Comparison of ENCODE assay signal across 23 cellular contexts in the genomic region with DNA sequence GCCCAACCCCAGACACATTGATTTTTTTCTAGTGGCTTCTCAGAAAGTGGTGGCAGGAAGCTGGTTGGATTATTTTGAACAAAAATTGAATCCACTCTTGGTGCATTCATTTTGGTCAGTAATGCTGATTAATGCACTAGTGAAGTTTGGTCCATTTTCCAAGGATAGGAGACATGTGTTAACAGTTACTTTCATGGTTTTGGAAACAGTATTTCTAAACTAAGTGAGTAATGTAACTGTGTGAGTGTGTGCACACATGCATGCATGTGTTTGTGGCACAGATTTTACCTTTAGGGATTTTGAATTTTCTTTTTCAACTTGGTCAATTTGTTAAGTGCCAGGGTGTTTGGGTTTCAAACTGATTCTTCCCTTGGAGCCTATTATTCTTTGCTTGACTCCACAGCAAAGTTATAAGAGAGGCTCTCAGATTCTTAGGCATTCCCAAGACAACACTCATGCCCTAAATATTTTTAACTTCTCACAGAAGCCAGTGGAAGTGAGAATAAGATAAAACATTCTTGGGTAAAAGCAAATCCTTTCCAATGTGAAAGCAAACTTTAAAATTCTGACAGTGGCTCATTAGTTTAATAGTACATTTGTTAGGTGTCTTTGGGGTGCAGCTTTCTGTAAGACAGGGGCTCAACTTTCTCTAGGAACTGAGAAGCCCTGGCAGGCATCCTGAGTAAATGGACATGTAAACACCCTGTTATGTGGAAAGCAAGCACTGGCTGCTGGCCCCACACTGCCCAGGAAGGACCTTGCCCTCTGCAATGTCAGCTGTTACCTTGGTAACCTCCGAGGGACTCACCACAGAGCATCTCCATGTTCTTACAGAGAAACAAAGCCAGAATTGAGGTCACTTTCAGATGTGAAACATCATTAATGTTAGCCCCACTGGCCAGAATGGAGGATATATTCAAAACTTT.
DNase-seq lines count a peak whose midpoint lies in the region; FAIRE-seq and TF ChIP-seq lines count a peak whose summit lies in the region.
"Had no signal": no experiment of that assay in that cellular context is flagged by ENCODE, and none has a peak within 500 bp of the region (broad histone marks: within the 10 kb centered on the region; RNA-seq: fewer than 3 reads in every experiment).

No MANE protein-coding gene starts in this region.

- no peaks in the 10 kb centered on the region for H3K36me3 ChIP-seq in MG63
- no peaks in the 10 kb centered on the region for H3K36me3 ChIP-seq in osteoblast (ENCODE audit: insufficient read depth, low read length)
- H3K36me3 ChIP-seq: BLaER1 treated with 17β-estradiol and CSF1 and Interleukin-3, amounts not matched to agents 10 nM and 100 nM; tibial artery had no signal

- H3K27me3 ChIP-seq in MG63 (no peaks in the 10 kb centered on the region), osteoblast (ENCODE audit: insufficient read depth, low read length) (no peaks in the 10 kb centered on the region)
- H3K27me3 ChIP-seq: BLaER1 treated with 17β-estradiol and CSF1 and Interleukin-3, amounts not matched to agents 10 nM and 100 nM; foreskin keratinocyte; tibial artery had no signal

- H3K4me1 ChIP-seq in osteoblast (ENCODE audit: insufficient read depth, low read length) = peaks cover 5% of the 10 kb centered on the region
- H3K4me1 ChIP-seq: BLaER1 treated with 17β-estradiol and CSF1 and Interleukin-3, amounts not matched to agents 10 nM and 100 nM; foreskin keratinocyte; psoas muscle; tibial artery had no signal

- peak overlapping the region; percentile 11 for H3K27ac ChIP-seq in osteoblast (ENCODE audit: low read depth, low read length)
- H3K27ac ChIP-seq: BLaER1 treated with 17β-estradiol and CSF1 and Interleukin-3, amounts not matched to agents 10 nM and 100 nM; dorsolateral prefrontal cortex; foreskin keratinocyte; psoas muscle; tibial artery had no signal

- H3K9me3 ChIP-seq in MG63 = no peaks in the 10 kb centered on the region
- no peaks in the 10 kb centered on the region for H3K9me3 ChIP-seq in osteoblast (ENCODE audit: low read depth, low read length)
- H3K9me3 ChIP-seq: BLaER1 treated with 17β-estradiol and CSF1 and Interleukin-3, amounts not matched to agents 10 nM and 100 nM; psoas muscle; tibial artery had no signal

- DNase-seq in MG63 (peak; percentile 43), fibroblast of the aortic adventitia (ENCODE audit: low read depth) (peak; percentile 15), osteoblast (ENCODE audit: insufficient read length, low spot score, missing footprints) (peak; percentile 65), osteocyte (ENCODE audit: extremely low spot score, unreplicated experiment) (no peak), chondrocyte (ENCODE audit: low spot score) (no peak), inferior parietal cortex (ENCODE audit: extremely low spot score) (no peak)
- DNase-seq in activated CD4-positive, alpha-beta T cell treated with anti-CD3 and anti-CD28 coated beads for 48 hours = no peak
- DNase-seq: activated CD4-positive, alpha-beta T cell treated with anti-CD3 and anti-CD28 coated beads, Interleukin-2, amount 50 U/mL, for 1 hour; activated T-cell treated with anti-CD3 and anti-CD28 coated beads, Interleukin-2, amount 50 U/mL, for 72 hours; amygdala; dorsolateral prefrontal cortex; foreskin keratinocyte; immature natural killer cell; Kasumi-1; NCI-H1694 treated with DMSO at 0.1 percent for 48 hours; NCI-H774; psoas muscle; stimulated activated CD4-positive, alpha-beta T cell treated with anti-CD3 and anti-CD28 coated beads, Interleukin-1b, Interleukin-23, amount 100 ng/mL, for 48 hours; stimulated activated CD8-positive, alpha-beta memory T cell treated with anti-CD3 and anti-CD28 coated beads, Interleukin-4, amount 100 ng/mL, for 48 hours; T1000; tibial artery had no signal

- H3K4me2 ChIP-seq in osteoblast (ENCODE audit: insufficient read depth, low read length) = peak overlapping the region; percentile 37
- H3K4me2 ChIP-seq: BLaER1 treated with 17β-estradiol and CSF1 and Interleukin-3, amounts not matched to agents 10 nM and 100 nM had no signal

- peak; percentile 100 for FAIRE-seq in G401.6 (lab: Jason Lieb, UNC)

- H3K27me3 Mint-ChIP-seq in osteocyte (ENCODE audit: unreplicated experiment) (peaks cover 30% of the 10 kb centered on the region), chondrocyte (ENCODE audit: low read depth) (peaks cover 11% of the 10 kb centered on the region)

- TF ChIP-seq CTCF in fibroblast of the aortic adventitia (IDR thresholded peaks at IDR 0.05; ENCODE audit: insufficient read depth, low read length) = no peak
- no peak for TF ChIP-seq CTCF in osteoblast (IDR thresholded peaks at IDR 0.05; ENCODE audit: extremely low read depth, low read depth, low read length)
- TF ChIP-seq CTCF in osteocyte (IDR thresholded peaks at IDR 0.05) = no peak
- no peak for TF ChIP-seq CTCF in chondrocyte (IDR thresholded peaks at IDR 0.05)

- no peaks in the 10 kb centered on the region for H3K4me1 Mint-ChIP-seq in osteocyte (ENCODE audit: unreplicated experiment)
- peaks cover 4% of the 10 kb centered on the region for H3K4me1 Mint-ChIP-seq in chondrocyte (ENCODE audit: low read depth)
- H3K4me1 Mint-ChIP-seq: immature natural killer cell had no signal

- H3K4me3 ChIP-seq in MG63 (no peak overlapping the region), fibroblast of the aortic adventitia (ENCODE audit: low read depth, low read length) (no peak overlapping the region), osteoblast (ENCODE audit: insufficient read depth, low read length) (no peak overlapping the region)
- H3K4me3 ChIP-seq: BLaER1 treated with 17β-estradiol and CSF1 and Interleukin-3, amounts not matched to agents 10 nM and 100 nM; dorsolateral prefrontal cortex; psoas muscle; tibial artery had no signal

- H3K79me2 ChIP-seq in osteoblast (ENCODE audit: insufficient read depth, low read length) = no peaks in the 10 kb centered on the region

- no peaks in the 10 kb centered on the region for H3K9me3 Mint-ChIP-seq in osteocyte (ENCODE audit: unreplicated experiment)
- no peaks in the 10 kb centered on the region for H3K9me3 Mint-ChIP-seq in chondrocyte (ENCODE audit: low read depth)
- H3K9me3 Mint-ChIP-seq: activated T-cell treated with anti-CD3 and anti-CD28 coated beads, Interleukin-2, amount 50 U/mL, for 72 hours; immature natural killer cell had no signal

- H3K4me3 Mint-ChIP-seq in osteocyte (ENCODE audit: unreplicated experiment) = no peak overlapping the region
- H3K4me3 Mint-ChIP-seq in chondrocyte (ENCODE audit: unreplicated experiment) = no peak overlapping the region
- H3K4me3 Mint-ChIP-seq: activated T-cell treated with anti-CD3 and anti-CD28 coated beads, Interleukin-2, amount 50 U/mL, for 72 hours; immature natural killer cell had no signal

- H3K36me3 Mint-ChIP-seq in osteocyte (ENCODE audit: unreplicated experiment) (no peaks in the 10 kb centered on the region), chondrocyte (ENCODE audit: low read depth) (no peaks in the 10 kb centered on the region)
- H3K36me3 Mint-ChIP-seq: immature natural killer cell had no signal

- no peaks in the 10 kb centered on the region for H4K20me1 ChIP-seq in osteoblast (ENCODE audit: insufficient read depth, low read length)
- H4K20me1 ChIP-seq: BLaER1 treated with 17β-estradiol and CSF1 and Interleukin-3, amounts not matched to agents 10 nM and 100 nM had no signal

- H2AFZ ChIP-seq in osteoblast (ENCODE audit: low read length) = peak overlapping the region; percentile 15

- H3K27ac Mint-ChIP-seq in osteocyte (ENCODE audit: unreplicated experiment) (no peak overlapping the region), chondrocyte (ENCODE audit: unreplicated experiment) (no peak overlapping the region)
- H3K27ac Mint-ChIP-seq: activated T-cell treated with anti-CD3 and anti-CD28 coated beads, Interleukin-2, amount 50 U/mL, for 72 hours; immature natural killer cell had no signal

Comparison
In these comparisons a context has a peak if more than half of its experiments do, and no peak if none do; other contexts are left out.
1. DNase-seq: peak in MG63 (single experiment), fibroblast of the aortic adventitia (single experiment) and osteoblast (single experiment); none in osteocyte (single experiment), chondrocyte (single experiment), activated CD4-positive, alpha-beta T cell treated with anti-CD3 and anti-CD28 coated beads for 48 hours (single experiment) and inferior parietal cortex (single experiment).